ENCODE assay signal across 16 cellular contexts in genomic region chr10:115844592-115844991, GRCh38.
DNase-seq lines count a peak whose midpoint lies in the region; ATAC-seq, FAIRE-seq and TF ChIP-seq lines count a peak whose summit lies in the region.
"Had no signal": no experiment of that assay in that cellular context is flagged by ENCODE, and none has a peak within 500 bp of the region (broad histone marks: within the 10 kb centered on the region; RNA-seq: fewer than 3 reads in every experiment).

No MANE protein-coding gene starts in this region.

- H3K36me3 ChIP-seq in kidney (ENCODE audit: control insufficient read depth in 1 of 2, insufficient read depth in 2 of 2, low read length in 2 of 2) = no peaks in the 10 kb centered on the region

- intact Hi-C loops in kidney (cut with DNase I) = no loop called here

- H3K9me3 ChIP-seq in kidney (ENCODE audit: control insufficient read depth in 1 of 2, low read length in 2 of 2) = no peaks in the 10 kb centered on the region

- H3K27ac ChIP-seq in kidney (ENCODE audit: low read depth in 2 of 2, low read length in 2 of 2) = no peak overlapping the region

- H3K9ac ChIP-seq in kidney (ENCODE audit: low read length in 2 of 2) = no peak overlapping the region

- H3K4me1 ChIP-seq in kidney (ENCODE audit: control insufficient read depth in 1 of 2, insufficient read depth in 1 of 2, low read depth in 1 of 2, low read length in 2 of 2) = no peaks in the 10 kb centered on the region

- ATAC-seq in GM18517 (IDR thresholded peaks at IDR 0.05; ENCODE audit: unreplicated experiment) = no peak
- ATAC-seq: PC-3 had no signal

- TF ChIP-seq CTCF in fibroblast of mammary gland (conservative IDR thresholded peaks at IDR 0.05; ENCODE audit: control insufficient read depth, insufficient read depth, low read depth, low read length) = no peak
- TF ChIP-seq CTCF in kidney (IDR thresholded peaks at IDR 0.05; ENCODE audit: borderline replicate concordance, extremely low read depth, insufficient read depth) = no peak

- no peak overlapping the region for H3K4me3 ChIP-seq in fibroblast of mammary gland (ENCODE audit: control insufficient read depth, low read depth, low read length)
- no peak overlapping the region for H3K4me3 ChIP-seq in kidney (ENCODE audit: low read length in 2 of 2)

- peak; percentile 21 for DNase-seq in AG20443 (ENCODE audit: low spot score)
- peak; percentile 1 to 70 (median 40) for DNase-seq in NCI-H1417 (lab: John Stamatoyannopoulos, UW)
- DNase-seq in fibroblast of mammary gland (ENCODE audit: low read depth) = peak; percentile 9
- peak; percentile 14 for DNase-seq in kidney tubule cell (ENCODE audit: low spot score)
- DNase-seq in kidney = no peak
- DNase-seq in NCI-H345 treated with DMSO at 0.1 percent for 48 hours (lab: John Stamatoyannopoulos, UW; ENCODE audit: unreplicated experiment) = no peak
- DNase-seq in NK-92 treated with Interleukin-12 subunit alpha and Interleukin-12 subunit beta, amount 100 ng/mL, for 24 hours (lab: John Stamatoyannopoulos, UW) = no peak
- DNase-seq: activated effector memory CD4-positive, alpha-beta T cell treated with Interleukin-2 at 50 U/mL for 16 hours; amygdala; cerebellar nuclear complex; IMR-90; NCI-H1930; PC-3; stimulated activated CD4-positive, alpha-beta T cell treated with anti-CD3 and anti-CD28 coated beads, Interleukin-2, amount 100 ng/mL, for 24 hours had no signal

- no peak for FAIRE-seq in kidney (lab: Jason Lieb, UNC)
- FAIRE-seq: H1 had no signal

Comparison
In these comparisons a context has a peak if more than half of its experiments do, and no peak if none do; other contexts are left out.
1. DNase-seq: peak in AG20443 (single experiment), NCI-H1417 (3 of 3), fibroblast of mammary gland (single experiment) and kidney tubule cell (single experiment); none in kidney (single experiment), NCI-H345 treated with DMSO at 0.1 percent for 48 hours (single experiment) and NK-92 treated with Interleukin-12 subunit alpha and Interleukin-12 subunit beta, amount 100 ng/mL, for 24 hours (single experiment).